ENCODE assay signal across 1 cellular context in genomic region chr9:105318729-105319513, GRCh38.
A peak's percentile ranks its signal among the peaks of the same experiment; 100 is the strongest.
TF ChIP-seq lines count a peak whose summit lies in the region.

No MANE protein-coding gene starts in this region.

TF ChIP-seq in GM12878, 131 proteins besides CTCF, POLR2A, EP300 and RAD21 (continued from another document and continues in another):
- TF ChIP-seq CEBPZ (IDR thresholded peaks at IDR 0.05; ENCODE audit: low read depth, low read length) (no peak), ZNF24 (IDR thresholded peaks at IDR 0.05) (no peak), MAX (IDR thresholded peaks at IDR 0.05; ENCODE audit: low read depth, low read length) (no peak), STAT1 (conservative IDR thresholded peaks at IDR 0.05) (no peak), IRF4 (IDR thresholded peaks at IDR 0.05; ENCODE audit: low read depth, low read length) (0 out of 2 replicates have a peak, but pooled peaks have one; percentile 8), CBFB (IDR thresholded peaks at IDR 0.05; ENCODE audit: low read depth) (no peak), SREBF1 (IDR thresholded peaks at IDR 0.05; ENCODE audit: low read length) (no peak), PML (IDR thresholded peaks at IDR 0.05; ENCODE audit: low read length) (no peak), IKZF2 (IDR thresholded peaks at IDR 0.05) (peak; percentile 56 to 78; a peak in 3 of 4 replicates), ZNF217 (IDR thresholded peaks at IDR 0.05) (no peak), HSF1 (IDR thresholded peaks at IDR 0.05; ENCODE audit: low read depth, low read length) (no peak), NFIC (IDR thresholded peaks at IDR 0.05; ENCODE audit: low read depth, low read length) (no peak), POU2F2 (IDR thresholded peaks at IDR 0.05; ENCODE audit: borderline replicate concordance, low read depth, low read length) (no peak), ETV6 (conservative IDR thresholded peaks at IDR 0.05 in 1 of 2, IDR thresholded peaks at IDR 0.05 in 1 of 2; ENCODE audit: borderline replicate concordance in 1 of 2, low read depth in 1 of 2) (no peak), IKZF1 (conservative IDR thresholded peaks at IDR 0.05) (peak; percentile 54; the same call in 1 of the 2 replicates), ZZZ3 (IDR thresholded peaks at IDR 0.05; ENCODE audit: control insufficient read depth, insufficient read length, low read depth) (no peak), ZSCAN29 (IDR thresholded peaks at IDR 0.05) (0 out of 2 replicates have a peak, but pooled peaks have one; percentile 11), ZNF384 (IDR thresholded peaks at IDR 0.05; ENCODE audit: borderline replicate concordance, low read depth, low read length) (no peak), EED (IDR thresholded peaks at IDR 0.05; ENCODE audit: low read depth) (no peak), USF1 (IDR thresholded peaks at IDR 0.05; ENCODE audit: borderline replicate concordance, extremely low read length, insufficient read depth, low read depth, low read length) (no peak), BACH1 (IDR thresholded peaks at IDR 0.05; ENCODE audit: borderline replicate concordance) (peak; percentile 54; the same call in 1 of the 2 replicates), NRF1 (conservative IDR thresholded peaks at IDR 0.05; ENCODE audit: low read depth, low read length) (no peak), DPF2 (IDR thresholded peaks at IDR 0.05) (peak; percentile 88), ZBTB40 (IDR thresholded peaks at IDR 0.05; ENCODE audit: borderline replicate concordance) (no peak), RFX5 (IDR thresholded peaks at IDR 0.05; ENCODE audit: low read depth, low read length) (no peak), KLF5 (IDR thresholded peaks at IDR 0.05; ENCODE audit: partially characterized antibody) (no peak), WRNIP1 (IDR thresholded peaks at IDR 0.05; ENCODE audit: borderline replicate concordance, low read depth, low read length) (no peak), SRF (IDR thresholded peaks at IDR 0.05; ENCODE audit: low read depth in 2 of 2, low read length in 2 of 2) (no peak), BCLAF1 (IDR thresholded peaks at IDR 0.05) (no peak), POLR2AphosphoS5 (IDR thresholded peaks at IDR 0.05; ENCODE audit: low read length) (no peak), SMC3 (IDR thresholded peaks at IDR 0.05; ENCODE audit: borderline replicate concordance, low read length) (no peak), PAX8 (IDR thresholded peaks at IDR 0.05) (no peak), EZH2 (IDR thresholded peaks at IDR 0.05; ENCODE audit: borderline replicate concordance, control insufficient read depth, low read depth, low read length) (no peak), TAF1 (IDR thresholded peaks at IDR 0.05; ENCODE audit: borderline replicate concordance, low read depth, low read length) (no peak), POLR2AphosphoS2 (IDR thresholded peaks at IDR 0.05; ENCODE audit: low read depth, low read length) (no peak), NR2F1 (conservative IDR thresholded peaks at IDR 0.05) (peak; percentile 64; the same call in 1 of the 2 replicates), CHD1 (IDR thresholded peaks at IDR 0.05; ENCODE audit: low read depth, low read length) (no peak), SREBF2 (IDR thresholded peaks at IDR 0.05; ENCODE audit: low read length) (no peak), KAT2A (conservative IDR thresholded peaks at IDR 0.05; ENCODE audit: control insufficient read depth, low read depth, low read length) (no peak), USF2 (IDR thresholded peaks at IDR 0.05; ENCODE audit: borderline replicate concordance, low read depth, low read length) (no peak), ZBTB33 (IDR thresholded peaks at IDR 0.05) (no peak), E4F1 (IDR thresholded peaks at IDR 0.05; ENCODE audit: borderline replicate concordance, partially characterized antibody) (no peak)
